Comparison of ENCODE assay signal across 1 cellular context in the genomic region with DNA sequence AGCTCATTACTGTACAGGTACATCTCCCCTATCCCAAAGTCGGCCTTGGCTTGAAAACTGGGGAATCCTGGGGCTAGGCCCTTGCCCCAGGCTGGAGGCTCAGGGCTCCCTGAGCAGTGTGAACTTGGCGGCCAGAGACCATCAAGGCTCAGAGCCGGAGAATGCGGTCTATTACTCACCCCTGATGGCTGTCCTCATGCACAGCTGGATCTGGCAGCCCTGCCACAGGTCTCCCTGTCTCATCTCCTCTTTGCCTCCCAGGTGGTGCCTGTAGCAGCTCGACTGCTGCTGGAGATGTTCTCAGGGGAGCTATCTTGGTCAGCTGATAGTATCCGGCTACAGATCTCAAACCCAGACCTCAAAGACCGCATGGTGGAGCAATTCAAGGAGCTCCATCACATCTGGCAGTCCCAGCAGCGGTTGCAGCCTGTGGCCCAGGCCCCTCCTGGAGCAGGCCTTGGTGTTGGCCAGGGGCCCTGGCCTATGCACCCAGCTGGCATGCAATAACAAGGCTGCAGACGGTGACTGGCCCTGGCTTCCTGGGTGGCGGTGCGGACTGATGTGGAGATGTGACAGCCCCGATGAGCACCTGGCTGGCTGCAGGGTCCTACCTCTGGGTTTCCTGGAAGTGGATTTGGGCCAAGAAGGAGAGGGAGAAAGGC.
TF ChIP-seq lines count a peak whose summit lies in the region.

No MANE protein-coding gene starts in this region.

TF ChIP-seq in GM12878, 131 proteins besides CTCF, POLR2A, EP300 and RAD21:
- TF ChIP-seq KAT2A (conservative IDR thresholded peaks at IDR 0.05; ENCODE audit: control insufficient read depth, low read depth, low read length) (no peak), PML (IDR thresholded peaks at IDR 0.05; ENCODE audit: low read length) (no peak), CREB1 (IDR thresholded peaks at IDR 0.05; ENCODE audit: low read depth) (no peak), ASH2L (IDR thresholded peaks at IDR 0.05; ENCODE audit: borderline replicate concordance, low read depth) (no peak), SRF (IDR thresholded peaks at IDR 0.05; ENCODE audit: low read depth in 2 of 2, low read length in 2 of 2) (no peak)
- TF ChIP-seq, protein P1, sequence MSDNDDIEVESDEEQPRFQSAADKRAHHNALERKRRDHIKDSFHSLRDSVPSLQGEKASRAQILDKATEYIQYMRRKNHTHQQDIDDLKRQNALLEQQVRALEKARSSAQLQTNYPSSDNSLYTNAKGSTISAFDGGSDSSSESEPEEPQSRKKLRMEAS (IDR thresholded peaks at IDR 0.05; ENCODE audit: low read depth, low read length), result no peak
